In genomic region chr1:53400761-53401379, GRCh38 we compare ENCODE assay signal across 34 cellular contexts. TPM values are rescaled to one million over a fixed set of nuclear protein-coding genes. Genes with fewer than 3 reads are reported as not detected.
A peak's percentile ranks its signal among the peaks of the same experiment; 100 is the strongest.
DNase-seq lines count a peak whose midpoint lies in the region; ATAC-seq, FAIRE-seq and TF ChIP-seq lines count a peak whose summit lies in the region.
"Had no signal": no experiment of that assay in that cellular context is flagged by ENCODE, and none has a peak within 500 bp of the region (broad histone marks: within the 10 kb centered on the region; RNA-seq: fewer than 3 reads in every experiment).

No MANE protein-coding gene starts in this region.

- H3K4me3 ChIP-seq in endothelial cell of umbilical vein (replicated peaks in 1 of 3; ENCODE audit: insufficient read depth in 1 of 3, low read depth in 1 of 3, low read length in 3 of 3): no peak overlapping the region
- H3K4me3 ChIP-seq in osteoblast (ENCODE audit: insufficient read depth, low read length): peak overlapping the region; percentile 42
- H3K4me3 ChIP-seq: adrenal gland, colonic mucosa, mucosa of descending colon, psoas muscle, spleen had no signal

- peak; percentile 43 for FAIRE-seq in endothelial cell of umbilical vein (lab: Jason Lieb, UNC)

- no peaks in the 10 kb centered on the region for H3K9me1 ChIP-seq in endothelial cell of umbilical vein (replicated peaks; ENCODE audit: control insufficient read depth, extremely low read depth, insufficient read depth, low read length)

- no peak overlapping the region for H3K9ac ChIP-seq in endothelial cell of umbilical vein (replicated peaks; ENCODE audit: extremely low read depth, insufficient read depth, low read length)

- no peaks in the 10 kb centered on the region for H3K27me3 Mint-ChIP-seq in activated CD8-positive, alpha-beta memory T cell treated with anti-CD3 and anti-CD28 coated beads, Interleukin-2, amount 10 ng/mL, durations not matched to agents 7 days and 5 days
- H3K27me3 Mint-ChIP-seq: CD4-positive, alpha-beta T cell had no signal

- H3K4me3 Mint-ChIP-seq in activated CD8-positive, alpha-beta memory T cell treated with anti-CD3 and anti-CD28 coated beads, Interleukin-2, amount 10 ng/mL, durations not matched to agents 7 days and 5 days: no peak overlapping the region
- H3K4me3 Mint-ChIP-seq: activated CD4-positive, alpha-beta memory T cell treated with anti-CD3 and anti-CD28 coated beads, Interleukin-2, amount 10 ng/mL, durations not matched to agents 7 days and 5 days; CD4-positive, alpha-beta T cell; effector memory CD8-positive, alpha-beta T cell had no signal

- no peak for TF ChIP-seq POLR2A in endothelial cell of umbilical vein (IDR thresholded peaks at IDR 0.05; ENCODE audit: low read depth, low read length)

- H3K9me3 ChIP-seq in endothelial cell of umbilical vein (replicated peaks; ENCODE audit: control insufficient read depth, insufficient read depth, low read length) (no peaks in the 10 kb centered on the region), osteoblast (ENCODE audit: low read depth, low read length) (no peaks in the 10 kb centered on the region)
- H3K9me3 ChIP-seq: adrenal gland, colonic mucosa, mucosa of descending colon, neutrophil, psoas muscle, spleen had no signal

- dilution Hi-C loops in endothelial cell of umbilical vein (cut with MboI; ENCODE audit: extremely low pct_ligation_motif_present, low sequenced_read_pairs): no loop called here

- ATAC-seq in activated CD8-positive, alpha-beta memory T cell treated with anti-CD3 and anti-CD28 coated beads, Interleukin-2, amount 10 ng/mL, durations not matched to agents 7 days and 5 days: no peak
- ATAC-seq in left colon (no peak), HG03097 (IDR thresholded peaks at IDR 0.05; ENCODE audit: low FRiP score, unreplicated experiment) (no peak), HG03354 (IDR thresholded peaks at IDR 0.05; ENCODE audit: poor library complexity, severe bottlenecking, unreplicated experiment) (no peak)
- ATAC-seq: activated CD4-positive, CD25-positive, alpha-beta regulatory T cell treated with anti-CD3 and anti-CD28 coated beads, Interleukin-2, amount 50 U/mL, for 24 hours; effector memory CD8-positive, alpha-beta T cell; mucosa of descending colon; Panc1; psoas muscle had no signal

- no peaks in the 10 kb centered on the region for H3K4me1 Mint-ChIP-seq in activated CD8-positive, alpha-beta memory T cell treated with anti-CD3 and anti-CD28 coated beads, Interleukin-2, amount 10 ng/mL, durations not matched to agents 7 days and 5 days
- H3K4me1 Mint-ChIP-seq: activated CD4-positive, alpha-beta memory T cell treated with anti-CD3 and anti-CD28 coated beads, Interleukin-2, amount 10 ng/mL, durations not matched to agents 7 days and 5 days had no signal

- no peaks in the 10 kb centered on the region for H3K79me2 ChIP-seq in endothelial cell of umbilical vein (ENCODE audit: control insufficient read depth, insufficient read depth, low read length)
- no peaks in the 10 kb centered on the region for H3K79me2 ChIP-seq in osteoblast (ENCODE audit: insufficient read depth, low read length)

- no peak overlapping the region for H3K27ac ChIP-seq in endothelial cell of umbilical vein (ENCODE audit: insufficient read depth, low read depth, low read length)
- H3K27ac ChIP-seq in osteoblast (ENCODE audit: low read depth, low read length): peak overlapping the region; percentile 28
- H3K27ac ChIP-seq: adrenal gland, brain microvascular endothelial cell, colonic mucosa, neutrophil, psoas muscle, spleen had no signal

- H3K36me3 Mint-ChIP-seq in activated CD8-positive, alpha-beta memory T cell treated with anti-CD3 and anti-CD28 coated beads, Interleukin-2, amount 10 ng/mL, durations not matched to agents 7 days and 5 days: no peaks in the 10 kb centered on the region

- H3K27me3 ChIP-seq in endothelial cell of umbilical vein (ENCODE audit: control insufficient read depth in 2 of 2, insufficient read depth in 2 of 2, low read length in 2 of 2) (peaks cover 10 to 16% of the 10 kb centered on the region in 2 experiments), osteoblast (ENCODE audit: insufficient read depth, low read length) (peaks cover 11% of the 10 kb centered on the region)
- H3K27me3 ChIP-seq: colonic mucosa, neutrophil, spleen had no signal

- no peaks in the 10 kb centered on the region for H3K9me3 Mint-ChIP-seq in activated CD8-positive, alpha-beta memory T cell treated with anti-CD3 and anti-CD28 coated beads, Interleukin-2, amount 10 ng/mL, durations not matched to agents 7 days and 5 days (ENCODE audit: low read depth)
- H3K9me3 Mint-ChIP-seq: activated CD4-positive, alpha-beta memory T cell treated with anti-CD3 and anti-CD28 coated beads, Interleukin-2, amount 10 ng/mL, durations not matched to agents 7 days and 5 days; CD4-positive, alpha-beta T cell; effector memory CD8-positive, alpha-beta T cell had no signal

- H3K4me1 ChIP-seq in endothelial cell of umbilical vein (ENCODE audit: control insufficient read depth, extremely low read depth, insufficient read depth, low read length) (no peaks in the 10 kb centered on the region), osteoblast (ENCODE audit: insufficient read depth, low read length) (peaks cover 11% of the 10 kb centered on the region)
- H3K4me1 ChIP-seq: adrenal gland, colonic mucosa, psoas muscle, spleen had no signal

- DNase-seq in activated CD8-positive, alpha-beta memory T cell treated with anti-CD3 and anti-CD28 coated beads, Interleukin-2, amount 50 U/mL, for 4 hours: peak; percentile 6
- DNase-seq in activated CD8-positive, alpha-beta memory T cell treated with anti-CD3 and anti-CD28 coated beads, Interleukin-2, amount 10 ng/mL, durations not matched to agents 7 days and 5 days: no peak
- DNase-seq in endothelial cell of umbilical vein (ENCODE audit: low read depth, low spot score): no peak
- peak; percentile 86 for DNase-seq in osteoblast (ENCODE audit: insufficient read length, low spot score, missing footprints)
- DNase-seq in left colon: no peak
- DNase-seq in CD1c-positive myeloid dendritic cell (ENCODE audit: extremely low spot score): no peak
- DNase-seq: 8988T; activated CD4-positive, alpha-beta memory T cell treated with anti-CD3 and anti-CD28 coated beads, Interleukin-2, amount 10 ng/mL, durations not matched to agents 7 days and 5 days; activated naive CD4-positive, alpha-beta T cell; activated T-cell treated with anti-CD3 and anti-CD28 coated beads, Interleukin-2, amount 50 U/mL, for 1 hour; brain microvascular endothelial cell; CD4-positive, alpha-beta T cell; DMS 273 treated with DMSO at 0.1 percent for 48 hours; effector memory CD8-positive, alpha-beta T cell; hypothalamus; mucosa of descending colon; NCI-H1048; NCI-H1694 treated with DMSO at 0.1 percent for 48 hours; NCI-H524 treated with DMSO at 0.1 percent for 48 hours; NK-92 treated with Interleukin-12 subunit alpha and Interleukin-12 subunit beta, amount 100 ng/mL, for 24 hours; psoas muscle; SHP77 treated with DMSO at 0.1 percent for 48 hours; spleen; stimulated activated CD4-positive, alpha-beta T cell treated with anti-CD3 and anti-CD28 coated beads, Interleukin-4, amount 100 ng/mL, for 1 hour; stimulated activated naive CD4-positive, alpha-beta T cell treated with Interleukin-2 at 50 U/mL for 16 hours had no signal

- H2AFZ ChIP-seq in endothelial cell of umbilical vein (ENCODE audit: low read depth, low read length) (peak overlapping the region; percentile 20), osteoblast (ENCODE audit: low read length) (peak overlapping the region; percentile 95)

- CTCF ChIA-PET in activated CD8-positive, alpha-beta memory T cell treated with anti-CD3 and anti-CD28 coated beads, Interleukin-2, amount 10 ng/mL, durations not matched to agents 7 days and 5 days (lab: Charles Lee): interaction anchor here (1.6 to 3.7 kb wide), 2 partner anchors 8 to 122 kb away, joined by 8 to 22 read pairs; no protein-coding TSS in a partner anchor
- CTCF ChIA-PET in endothelial cell of umbilical vein (lab: Charles Lee): interaction anchor here (1.0 kb wide), 1 partner anchor 8 kb away, joined by 5 read pairs; no protein-coding TSS in a partner anchor

- intact Hi-C loops in endothelial cell of umbilical vein (cut with micrococcal nuclease) (no loop called here), left colon (cut with DNase I, micrococcal nuclease) (no loop called here)

- POLR2A ChIA-PET in endothelial cell of umbilical vein (lab: Charles Lee): interaction anchor here (0.5 kb wide), 1 partner anchor 56 kb away, joined by 4 read pairs; no protein-coding TSS in a partner anchor

- H4K20me1 ChIP-seq in endothelial cell of umbilical vein (replicated peaks; ENCODE audit: control insufficient read depth, extremely low read depth, insufficient read depth, low read length): no peaks in the 10 kb centered on the region
- H4K20me1 ChIP-seq in osteoblast (ENCODE audit: insufficient read depth, low read length): no peaks in the 10 kb centered on the region

- no peak overlapping the region for H3K4me2 ChIP-seq in endothelial cell of umbilical vein (ENCODE audit: insufficient read depth, low read length)
- peak overlapping the region; percentile 64 for H3K4me2 ChIP-seq in osteoblast (ENCODE audit: insufficient read depth, low read length)

- no peaks in the 10 kb centered on the region for H3K36me3 ChIP-seq in endothelial cell of umbilical vein (ENCODE audit: control insufficient read depth in 2 of 2, extremely low read depth in 1 of 2, insufficient read depth in 2 of 2, low read length in 2 of 2)
- H3K36me3 ChIP-seq in osteoblast (ENCODE audit: insufficient read depth, low read length): no peaks in the 10 kb centered on the region
- H3K36me3 ChIP-seq: adrenal gland, brain microvascular endothelial cell, colonic mucosa, neutrophil, spleen had no signal

- TF ChIP-seq CTCF in endothelial cell of umbilical vein (IDR thresholded peaks at IDR 0.05; ENCODE audit: extremely low read depth in 1 of 2, insufficient read depth in 1 of 2, low read depth in 1 of 2, low read length in 2 of 2): no peak
- TF ChIP-seq CTCF in osteoblast (IDR thresholded peaks at IDR 0.05; ENCODE audit: extremely low read depth, low read depth, low read length): no peak

- no peak overlapping the region for H3K27ac Mint-ChIP-seq in activated CD8-positive, alpha-beta memory T cell treated with anti-CD3 and anti-CD28 coated beads, Interleukin-2, amount 10 ng/mL, durations not matched to agents 7 days and 5 days
- H3K27ac Mint-ChIP-seq: activated CD4-positive, alpha-beta memory T cell treated with anti-CD3 and anti-CD28 coated beads, Interleukin-2, amount 10 ng/mL, durations not matched to agents 7 days and 5 days; CD4-positive, alpha-beta T cell; effector memory CD8-positive, alpha-beta T cell had no signal

- no TSS peak for BruUV-seq in endothelial cell of umbilical vein (replicated peaks; lab: Mats Ljungman, UMichigan)

RNA-seq across cellular contexts. Expression of gene DMRTB1, which starts 58.3 kb away (rescaled TPM):
- total RNA-seq in activated CD8-positive, alpha-beta memory T cell treated with anti-CD3 and anti-CD28 coated beads, Interleukin-2, amount 10 ng/mL, durations not matched to agents 7 days and 5 days: not detected
- total RNA-seq in endothelial cell of umbilical vein (not detected in 2 replicates), osteoblast (not detected in 2 replicates), left colon (not detected)
- polyA plus RNA-seq in endothelial cell of umbilical vein: not detected in 2 replicates
- not detected in 2 replicates for polyA plus RNA-seq in endothelial cell of umbilical vein (2011; cell fraction: cytosol; rRNA removed)
- polyA plus RNA-seq in endothelial cell of umbilical vein (2011; cell fraction: nucleus; rRNA removed): not detected in 2 replicates
- not detected in 2 replicates for polyA plus RNA-seq in endothelial cell of umbilical vein (2012)
- not detected in 2 replicates for polyA minus RNA-seq in endothelial cell of umbilical vein
- polyA minus RNA-seq in endothelial cell of umbilical vein (2011; cell fraction: cytosol; rRNA and poly(A)+ RNA removed): not detected
- not detected in 2 replicates for polyA minus RNA-seq in endothelial cell of umbilical vein (2011; cell fraction: nucleus; rRNA and poly(A)+ RNA removed)
- total RNA-seq: activated CD4-positive, alpha-beta memory T cell treated with anti-CD3 and anti-CD28 coated beads, Interleukin-2, amount 10 ng/mL, durations not matched to agents 7 days and 5 days; adrenal gland; CD4-positive, alpha-beta T cell; colonic mucosa; fibroblast of lung; liver; mucosa of descending colon; psoas muscle; spleen had no signal
- polyA plus RNA-seq: adrenal gland, fibroblast of lung, liver, psoas muscle, spleen had no signal

Comparison
In these comparisons a context has a peak if more than half of its experiments do, and no peak if none do; other contexts are left out.
1. DNase-seq: peak in activated CD8-positive, alpha-beta memory T cell treated with anti-CD3 and anti-CD28 coated beads, Interleukin-2, amount 50 U/mL, for 4 hours (single experiment) and osteoblast (single experiment); none in activated CD8-positive, alpha-beta memory T cell treated with anti-CD3 and anti-CD28 coated beads, Interleukin-2, amount 10 ng/mL, durations not matched to agents 7 days and 5 days (single experiment), endothelial cell of umbilical vein (single experiment), left colon (0 of 2) and CD1c-positive myeloid dendritic cell (single experiment).